ENCODE assay signal across 8 cellular contexts in the genomic region with DNA sequence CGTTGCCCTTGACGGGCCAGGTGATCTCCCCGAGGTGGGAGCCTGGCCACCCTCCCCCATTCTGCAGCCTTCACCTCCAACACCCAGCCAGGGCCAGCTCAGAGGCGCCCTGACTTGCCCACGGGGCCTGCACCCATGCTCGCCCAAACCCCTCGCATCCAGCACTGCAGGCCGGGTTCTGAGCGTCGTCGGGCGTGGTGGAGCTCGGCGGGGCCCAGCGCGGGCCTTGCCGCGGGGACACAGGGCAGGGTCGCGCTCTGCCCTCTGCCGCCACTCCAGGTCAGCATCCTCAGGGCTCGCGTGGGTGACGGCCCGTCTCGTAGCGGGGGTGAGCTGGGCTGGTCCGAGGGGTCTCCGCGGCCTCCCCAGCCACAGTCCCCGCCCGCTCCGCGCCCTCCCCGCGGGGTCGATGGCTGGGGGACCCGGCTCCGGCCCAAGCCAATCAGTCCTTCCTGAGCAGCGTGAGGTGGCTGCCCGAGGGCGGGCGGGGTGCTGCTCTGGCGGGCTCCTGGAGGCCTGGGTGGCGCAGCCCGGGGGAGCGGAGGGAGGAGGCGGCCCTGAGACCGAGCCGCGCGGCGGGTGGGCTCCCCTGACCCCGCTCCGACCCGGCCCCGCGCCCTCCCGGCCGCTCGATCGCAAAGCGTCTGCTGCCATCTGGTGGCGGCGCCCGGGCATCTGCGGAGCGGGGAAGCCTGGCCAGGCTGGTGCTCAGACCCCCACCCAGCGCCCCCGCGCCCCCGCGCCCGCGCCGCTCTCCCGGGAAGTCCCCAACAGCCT.
DNase-seq lines count a peak whose midpoint lies in the region; ATAC-seq and TF ChIP-seq lines count a peak whose summit lies in the region.

No MANE protein-coding gene starts in this region.

- no peaks in the 10 kb centered on the region; the same call in none of the 2 replicates for H3K27me3 ChIP-seq in OCI-LY1 (ENCODE audit: insufficient read depth, low read length)

- H3K9ac ChIP-seq in OCI-LY1 (ENCODE audit: low read length), result no peak overlapping the region

- H3K4me3 Mint-ChIP-seq in activated T-cell treated with anti-CD3 and anti-CD28 coated beads, Interleukin-2, amount 50 U/mL, for 4 hours, result peak overlapping the region; percentile 68

- H3K9me3 ChIP-seq in HEK293 (ENCODE audit: control insufficient read depth, insufficient read depth, low read depth, low read length) (peaks cover 3% of the 10 kb centered on the region), OCI-LY1 (ENCODE audit: low read length) (peaks cover under 1% of the 10 kb centered on the region; the same call in 1 of the 2 replicates)

- DNase-seq in D341Med (ENCODE audit: low spot score) (peak; percentile 96), fibroblast of pulmonary artery (ENCODE audit: low read depth) (peak; percentile 13), nucleus accumbens (lab: John Stamatoyannopoulos, UW) (peak in 40 of 56 donors; percentile 3 to 75 (median 28)), superior temporal gyrus (ENCODE audit: extremely low spot score) (peak; percentile 46), NCI-H128 (lab: John Stamatoyannopoulos, UW; ENCODE audit: unreplicated experiment) (no peak)
- DNase-seq in activated T-cell treated with anti-CD3 and anti-CD28 coated beads, Interleukin-2, amount 50 U/mL, for 4 hours, result peak; percentile 67

- H3K4me3 ChIP-seq in HEK293 (ENCODE audit: low read depth, low read length) (peak overlapping the region; percentile 47), OCI-LY1 (ENCODE audit: low read depth, low read length, poor library complexity, severe bottlenecking) (peak overlapping the region; percentile 50), fibroblast of pulmonary artery (replicated peaks; ENCODE audit: low read depth, low read length) (peak overlapping the region; percentile 27)

- H3K9me2 ChIP-seq in OCI-LY1 (ENCODE audit: low read depth, low read length), result no peaks in the 10 kb centered on the region

- CTCF ChIA-PET in HEK293 (lab: Yijun Ruan, JAX), result interaction anchor here (0.5 to 14.5 kb wide), 43 partner anchors 10 to 796 kb away, joined by 3 to 177 read pairs (median 4); no protein-coding TSS in a partner anchor

- peak; percentile 88 to 91 for ATAC-seq in activated T-cell treated with anti-CD3 and anti-CD28 coated beads, Interleukin-2, amount 50 U/mL, for 4 hours

- no peaks in the 10 kb centered on the region for H3F3A ChIP-seq in OCI-LY1 (ENCODE audit: insufficient read depth, low read length)

- H3K27ac ChIP-seq in HEK293 (ENCODE audit: extremely low read depth, low read depth, low read length), result peak overlapping the region; percentile 76; the same call in 1 of the 2 replicates
- no peak overlapping the region for H3K27ac ChIP-seq in OCI-LY1 (ENCODE audit: low read depth, low read length, poor library complexity, severe bottlenecking)

- no peaks in the 10 kb centered on the region for H3K9me3 Mint-ChIP-seq in activated T-cell treated with anti-CD3 and anti-CD28 coated beads, Interleukin-2, amount 50 U/mL, for 4 hours

- H3K36me3 Mint-ChIP-seq in activated T-cell treated with anti-CD3 and anti-CD28 coated beads, Interleukin-2, amount 50 U/mL, for 4 hours (ENCODE audit: insufficient read depth), result no peaks in the 10 kb centered on the region

- POLR2A ChIA-PET in HEK293 (lab: Yijun Ruan, JAX), result interaction anchor here (1.1 to 2.4 kb wide), 3 partner anchors 28 to 157 kb away, joined by 3 to 7 read pairs (median 4); no protein-coding TSS in a partner anchor

- H3K36me3 ChIP-seq in HEK293 (ENCODE audit: control insufficient read depth in 2 of 2, insufficient read depth in 1 of 2, low read length in 2 of 2) (no peaks in the 10 kb centered on the region; a peak in 1 of 3 replicates), OCI-LY1 (ENCODE audit: insufficient read depth, low read length) (no peaks in the 10 kb centered on the region)

- H4K20me1 ChIP-seq in OCI-LY1 (ENCODE audit: insufficient read depth, low read length), result no peaks in the 10 kb centered on the region

- peaks cover 25% of the 10 kb centered on the region for H3K27me3 Mint-ChIP-seq in activated T-cell treated with anti-CD3 and anti-CD28 coated beads, Interleukin-2, amount 50 U/mL, for 4 hours (ENCODE audit: low read depth)

- H3K4me1 Mint-ChIP-seq in activated T-cell treated with anti-CD3 and anti-CD28 coated beads, Interleukin-2, amount 50 U/mL, for 4 hours (ENCODE audit: low read depth), result no peaks in the 10 kb centered on the region

- H3K79me2 ChIP-seq in OCI-LY1 (ENCODE audit: insufficient read depth, low read length), result no peaks in the 10 kb centered on the region

- H3K4me1 ChIP-seq in HEK293 (ENCODE audit: control insufficient read depth, insufficient read depth, low read length), result peaks cover 12% of the 10 kb centered on the region
- peaks cover 6% of the 10 kb centered on the region for H3K4me1 ChIP-seq in OCI-LY1 (ENCODE audit: insufficient read depth, low read length, severe bottlenecking)

- H2AFZ ChIP-seq in OCI-LY1 (ENCODE audit: low read length), result no peak overlapping the region

- TF ChIP-seq CTCF in HEK293 (tag by site-specific recombination; IDR thresholded peaks at IDR 0.05), result peak; percentile 86
- peak; percentile 75 for TF ChIP-seq CTCF in OCI-LY1 (IDR thresholded peaks at IDR 0.05; ENCODE audit: low read length)
- peak; percentile 31 for TF ChIP-seq CTCF in fibroblast of pulmonary artery (IDR thresholded peaks at IDR 0.05; ENCODE audit: low read length, missing control alignments)

- H3K4me2 ChIP-seq in OCI-LY1 (ENCODE audit: low read length), result peak overlapping the region; percentile 62

TF ChIP-seq in HEK293, 187 proteins besides CTCF, POLR2A, EP300 and RAD21 (continues in another document):
- no peak for TF ChIP-seq ZNF416 (tag by site-specific recombination; IDR thresholded peaks at IDR 0.05)
- no peak for TF ChIP-seq ZNF114 (tag by site-specific recombination; IDR thresholded peaks at IDR 0.05)
- TF ChIP-seq ZNF37A (tag by site-specific recombination; IDR thresholded peaks at IDR 0.05), result peak; percentile 64; the same call in 1 of the 2 replicates
- TF ChIP-seq ZNF473 (tag by site-specific recombination; IDR thresholded peaks at IDR 0.05), result no peak
- TF ChIP-seq, protein P1, sequence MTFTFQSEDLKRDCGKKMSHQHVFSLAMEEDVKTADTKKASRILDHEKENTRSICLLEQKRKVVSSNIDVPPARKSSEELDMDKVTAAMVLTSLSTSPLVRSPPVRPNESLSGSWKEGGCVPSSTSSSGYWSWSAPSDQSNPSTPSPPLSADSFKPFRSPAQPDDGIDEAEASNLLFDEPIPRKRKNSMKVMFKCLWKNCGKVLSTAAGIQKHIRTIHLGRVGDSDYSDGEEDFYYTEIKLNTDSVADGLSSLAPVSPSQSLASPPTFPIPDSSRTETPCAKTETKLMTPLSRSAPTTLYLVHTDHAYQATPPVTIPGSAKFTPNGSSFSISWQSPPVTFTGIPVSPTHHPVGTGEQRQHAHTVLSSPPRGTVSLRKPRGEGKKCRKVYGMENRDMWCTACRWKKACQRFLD (tag by site-specific recombination; IDR thresholded peaks at IDR 0.05), result no peak
- no peak for TF ChIP-seq ZBTB1 (tag by site-specific recombination; IDR thresholded peaks at IDR 0.05)
- TF ChIP-seq ZNF654 (tag by site-specific recombination; IDR thresholded peaks at IDR 0.05; ENCODE audit: low read depth), result peak; percentile 57
- TF ChIP-seq ZFP3 (tag by site-specific recombination; IDR thresholded peaks at IDR 0.05; ENCODE audit: low read depth), result no peak
- TF ChIP-seq, protein P2, sequence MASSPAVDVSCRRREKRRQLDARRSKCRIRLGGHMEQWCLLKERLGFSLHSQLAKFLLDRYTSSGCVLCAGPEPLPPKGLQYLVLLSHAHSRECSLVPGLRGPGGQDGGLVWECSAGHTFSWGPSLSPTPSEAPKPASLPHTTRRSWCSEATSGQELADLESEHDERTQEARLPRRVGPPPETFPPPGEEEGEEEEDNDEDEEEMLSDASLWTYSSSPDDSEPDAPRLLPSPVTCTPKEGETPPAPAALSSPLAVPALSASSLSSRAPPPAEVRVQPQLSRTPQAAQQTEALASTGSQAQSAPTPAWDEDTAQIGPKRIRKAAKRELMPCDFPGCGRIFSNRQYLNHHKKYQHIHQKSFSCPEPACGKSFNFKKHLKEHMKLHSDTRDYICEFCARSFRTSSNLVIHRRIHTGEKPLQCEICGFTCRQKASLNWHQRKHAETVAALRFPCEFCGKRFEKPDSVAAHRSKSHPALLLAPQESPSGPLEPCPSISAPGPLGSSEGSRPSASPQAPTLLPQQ (tag by site-specific recombination; IDR thresholded peaks at IDR 0.05), result peak; percentile 86
- no peak for TF ChIP-seq ZNF404 (tag by site-specific recombination; IDR thresholded peaks at IDR 0.05)
- no peak for TF ChIP-seq OVOL3 (tag by site-specific recombination; IDR thresholded peaks at IDR 0.05)
- no peak for TF ChIP-seq ZNF510 (tag by site-specific recombination; IDR thresholded peaks at IDR 0.05; ENCODE audit: insufficient replicate concordance)
- TF ChIP-seq ZNF610 (tag by site-specific recombination; IDR thresholded peaks at IDR 0.05; ENCODE audit: borderline replicate concordance), result no peak
- TF ChIP-seq ZNF394 (tag by site-specific recombination; IDR thresholded peaks at IDR 0.05; ENCODE audit: borderline replicate concordance), result no peak
- no peak for TF ChIP-seq ZNF266 (tag by site-specific recombination; IDR thresholded peaks at IDR 0.05; ENCODE audit: low read depth)

Comparison
In these comparisons a context has a peak if more than half of its experiments do, and no peak if none do; other contexts are left out.
1. CTCF ChIP-seq: peak in every context shown above with its lines; median percentile 86 in HEK293; 75 in OCI-LY1; 31 in fibroblast of pulmonary artery.